In the genomic region with DNA sequence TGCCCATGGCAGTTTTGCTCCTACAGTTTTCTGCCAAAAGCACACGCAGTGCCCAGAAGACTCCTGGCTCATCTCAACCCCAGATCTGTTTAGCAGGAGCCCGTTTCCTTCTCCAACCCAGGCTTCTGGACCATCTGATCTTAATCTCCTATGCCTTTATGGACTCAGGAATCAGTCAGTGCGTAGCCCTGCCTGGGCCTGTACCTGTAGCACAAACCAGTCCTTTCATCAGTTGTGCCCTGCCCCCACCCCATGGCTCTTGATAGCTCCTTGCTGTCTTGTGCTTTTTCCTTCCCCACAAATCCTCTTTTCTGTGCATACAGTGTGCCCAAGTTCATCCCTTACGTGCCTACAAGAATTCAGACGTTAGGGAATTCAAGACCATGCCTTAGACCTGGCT, we compare ENCODE assay signal across 2 cellular contexts.
TF ChIP-seq lines count a peak whose summit lies in the region.

No MANE protein-coding gene starts in this region.

TF ChIP-seq in HEK293, 187 proteins besides CTCF, POLR2A, EP300 and RAD21 (continued from another document):
- TF ChIP-seq, protein P1, sequence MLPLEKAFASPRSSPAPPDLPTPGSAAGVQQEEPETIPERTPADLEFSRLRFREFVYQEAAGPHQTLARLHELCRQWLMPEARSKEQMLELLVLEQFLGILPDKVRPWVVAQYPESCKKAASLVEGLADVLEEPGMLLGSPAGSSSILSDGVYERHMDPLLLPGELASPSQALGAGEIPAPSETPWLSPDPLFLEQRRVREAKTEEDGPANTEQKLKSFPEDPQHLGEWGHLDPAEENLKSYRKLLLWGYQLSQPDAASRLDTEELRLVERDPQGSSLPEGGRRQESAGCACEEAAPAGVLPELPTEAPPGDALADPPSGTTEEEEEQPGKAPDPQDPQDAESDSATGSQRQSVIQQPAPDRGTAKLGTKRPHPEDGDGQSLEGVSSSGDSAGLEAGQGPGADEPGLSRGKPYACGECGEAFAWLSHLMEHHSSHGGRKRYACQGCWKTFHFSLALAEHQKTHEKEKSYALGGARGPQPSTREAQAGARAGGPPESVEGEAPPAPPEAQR (tag by site-specific recombination; IDR thresholded peaks at IDR 0.05): no peak
- peak; percentile 65; the same call in 1 of the 2 replicates for TF ChIP-seq SCRT2 (tag by site-specific recombination; IDR thresholded peaks at IDR 0.05)
- TF ChIP-seq, protein P2, sequence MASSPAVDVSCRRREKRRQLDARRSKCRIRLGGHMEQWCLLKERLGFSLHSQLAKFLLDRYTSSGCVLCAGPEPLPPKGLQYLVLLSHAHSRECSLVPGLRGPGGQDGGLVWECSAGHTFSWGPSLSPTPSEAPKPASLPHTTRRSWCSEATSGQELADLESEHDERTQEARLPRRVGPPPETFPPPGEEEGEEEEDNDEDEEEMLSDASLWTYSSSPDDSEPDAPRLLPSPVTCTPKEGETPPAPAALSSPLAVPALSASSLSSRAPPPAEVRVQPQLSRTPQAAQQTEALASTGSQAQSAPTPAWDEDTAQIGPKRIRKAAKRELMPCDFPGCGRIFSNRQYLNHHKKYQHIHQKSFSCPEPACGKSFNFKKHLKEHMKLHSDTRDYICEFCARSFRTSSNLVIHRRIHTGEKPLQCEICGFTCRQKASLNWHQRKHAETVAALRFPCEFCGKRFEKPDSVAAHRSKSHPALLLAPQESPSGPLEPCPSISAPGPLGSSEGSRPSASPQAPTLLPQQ (tag by site-specific recombination; IDR thresholded peaks at IDR 0.05): no peak
- TF ChIP-seq ZNF610 (tag by site-specific recombination; IDR thresholded peaks at IDR 0.05; ENCODE audit: borderline replicate concordance): no peak
- TF ChIP-seq ZNF366 (tag by site-specific recombination; conservative IDR thresholded peaks at IDR 0.05): peak; percentile 60
- TF ChIP-seq ZNF664 (tag by site-specific recombination; IDR thresholded peaks at IDR 0.05): no peak
- TF ChIP-seq, protein P3, sequence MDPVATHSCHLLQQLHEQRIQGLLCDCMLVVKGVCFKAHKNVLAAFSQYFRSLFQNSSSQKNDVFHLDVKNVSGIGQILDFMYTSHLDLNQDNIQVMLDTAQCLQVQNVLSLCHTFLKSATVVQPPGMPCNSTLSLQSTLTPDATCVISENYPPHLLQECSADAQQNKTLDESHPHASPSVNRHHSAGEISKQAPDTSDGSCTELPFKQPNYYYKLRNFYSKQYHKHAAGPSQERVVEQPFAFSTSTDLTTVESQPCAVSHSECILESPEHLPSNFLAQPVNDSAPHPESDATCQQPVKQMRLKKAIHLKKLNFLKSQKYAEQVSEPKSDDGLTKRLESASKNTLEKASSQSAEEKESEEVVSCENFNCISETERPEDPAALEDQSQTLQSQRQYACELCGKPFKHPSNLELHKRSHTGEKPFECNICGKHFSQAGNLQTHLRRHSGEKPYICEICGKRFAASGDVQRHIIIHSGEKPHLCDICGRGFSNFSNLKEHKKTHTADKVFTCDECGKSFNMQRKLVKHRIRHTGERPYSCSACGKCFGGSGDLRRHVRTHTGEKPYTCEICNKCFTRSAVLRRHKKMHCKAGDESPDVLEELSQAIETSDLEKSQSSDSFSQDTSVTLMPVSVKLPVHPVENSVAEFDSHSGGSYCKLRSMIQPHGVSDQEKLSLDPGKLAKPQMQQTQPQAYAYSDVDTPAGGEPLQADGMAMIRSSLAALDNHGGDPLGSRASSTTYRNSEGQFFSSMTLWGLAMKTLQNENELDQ (tag by site-specific recombination; IDR thresholded peaks at IDR 0.05; ENCODE audit: low read depth): no peak

TF ChIP-seq in WTC11, 78 proteins besides CTCF, POLR2A, EP300 and RAD21 (continued from another document):
- TF ChIP-seq, protein P4, sequence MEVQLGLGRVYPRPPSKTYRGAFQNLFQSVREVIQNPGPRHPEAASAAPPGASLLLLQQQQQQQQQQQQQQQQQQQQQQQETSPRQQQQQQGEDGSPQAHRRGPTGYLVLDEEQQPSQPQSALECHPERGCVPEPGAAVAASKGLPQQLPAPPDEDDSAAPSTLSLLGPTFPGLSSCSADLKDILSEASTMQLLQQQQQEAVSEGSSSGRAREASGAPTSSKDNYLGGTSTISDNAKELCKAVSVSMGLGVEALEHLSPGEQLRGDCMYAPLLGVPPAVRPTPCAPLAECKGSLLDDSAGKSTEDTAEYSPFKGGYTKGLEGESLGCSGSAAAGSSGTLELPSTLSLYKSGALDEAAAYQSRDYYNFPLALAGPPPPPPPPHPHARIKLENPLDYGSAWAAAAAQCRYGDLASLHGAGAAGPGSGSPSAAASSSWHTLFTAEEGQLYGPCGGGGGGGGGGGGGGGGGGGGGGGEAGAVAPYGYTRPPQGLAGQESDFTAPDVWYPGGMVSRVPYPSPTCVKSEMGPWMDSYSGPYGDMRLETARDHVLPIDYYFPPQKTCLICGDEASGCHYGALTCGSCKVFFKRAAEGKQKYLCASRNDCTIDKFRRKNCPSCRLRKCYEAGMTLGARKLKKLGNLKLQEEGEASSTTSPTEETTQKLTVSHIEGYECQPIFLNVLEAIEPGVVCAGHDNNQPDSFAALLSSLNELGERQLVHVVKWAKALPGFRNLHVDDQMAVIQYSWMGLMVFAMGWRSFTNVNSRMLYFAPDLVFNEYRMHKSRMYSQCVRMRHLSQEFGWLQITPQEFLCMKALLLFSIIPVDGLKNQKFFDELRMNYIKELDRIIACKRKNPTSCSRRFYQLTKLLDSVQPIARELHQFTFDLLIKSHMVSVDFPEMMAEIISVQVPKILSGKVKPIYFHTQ (CRISPR knock-in tag; IDR thresholded peaks at IDR 0.05): no peak
- no peak for TF ChIP-seq GABPB1 (CRISPR knock-in tag; IDR thresholded peaks at IDR 0.05)
- TF ChIP-seq ZNF317 (CRISPR knock-in tag; IDR thresholded peaks at IDR 0.05; ENCODE audit: borderline replicate concordance, low read depth): no peak
- TF ChIP-seq KAT7 (CRISPR knock-in tag; IDR thresholded peaks at IDR 0.05; ENCODE audit: borderline replicate concordance): no peak
- TF ChIP-seq FOXP1 (CRISPR knock-in tag; IDR thresholded peaks at IDR 0.05; ENCODE audit: borderline replicate concordance): no peak
- TF ChIP-seq, protein P5, sequence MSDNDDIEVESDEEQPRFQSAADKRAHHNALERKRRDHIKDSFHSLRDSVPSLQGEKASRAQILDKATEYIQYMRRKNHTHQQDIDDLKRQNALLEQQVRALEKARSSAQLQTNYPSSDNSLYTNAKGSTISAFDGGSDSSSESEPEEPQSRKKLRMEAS (CRISPR knock-in tag; IDR thresholded peaks at IDR 0.05): no peak
- no peak for TF ChIP-seq MXD4 (CRISPR knock-in tag; IDR thresholded peaks at IDR 0.05; ENCODE audit: borderline replicate concordance)
- TF ChIP-seq, protein P6, sequence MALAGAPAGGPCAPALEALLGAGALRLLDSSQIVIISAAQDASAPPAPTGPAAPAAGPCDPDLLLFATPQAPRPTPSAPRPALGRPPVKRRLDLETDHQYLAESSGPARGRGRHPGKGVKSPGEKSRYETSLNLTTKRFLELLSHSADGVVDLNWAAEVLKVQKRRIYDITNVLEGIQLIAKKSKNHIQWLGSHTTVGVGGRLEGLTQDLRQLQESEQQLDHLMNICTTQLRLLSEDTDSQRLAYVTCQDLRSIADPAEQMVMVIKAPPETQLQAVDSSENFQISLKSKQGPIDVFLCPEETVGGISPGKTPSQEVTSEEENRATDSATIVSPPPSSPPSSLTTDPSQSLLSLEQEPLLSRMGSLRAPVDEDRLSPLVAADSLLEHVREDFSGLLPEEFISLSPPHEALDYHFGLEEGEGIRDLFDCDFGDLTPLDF (CRISPR knock-in tag; IDR thresholded peaks at IDR 0.05): no peak
- no peak for TF ChIP-seq ZBTB21 (CRISPR knock-in tag; IDR thresholded peaks at IDR 0.05; ENCODE audit: borderline replicate concordance)
- no peak for TF ChIP-seq ATF1 (CRISPR knock-in tag; IDR thresholded peaks at IDR 0.05)
- no peak for TF ChIP-seq SMAD4 (CRISPR knock-in tag; IDR thresholded peaks at IDR 0.05)
- no peak for TF ChIP-seq EMX1 (CRISPR knock-in tag; IDR thresholded peaks at IDR 0.05)
- TF ChIP-seq, protein P7, sequence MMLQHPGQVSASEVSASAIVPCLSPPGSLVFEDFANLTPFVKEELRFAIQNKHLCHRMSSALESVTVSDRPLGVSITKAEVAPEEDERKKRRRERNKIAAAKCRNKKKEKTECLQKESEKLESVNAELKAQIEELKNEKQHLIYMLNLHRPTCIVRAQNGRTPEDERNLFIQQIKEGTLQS (CRISPR knock-in tag; conservative IDR thresholded peaks at IDR 0.05): no peak
TF ChIP-seq in WTC11: peak in this region for 0.
